Comparison of ENCODE assay signal across 26 cellular contexts in the genomic region with DNA sequence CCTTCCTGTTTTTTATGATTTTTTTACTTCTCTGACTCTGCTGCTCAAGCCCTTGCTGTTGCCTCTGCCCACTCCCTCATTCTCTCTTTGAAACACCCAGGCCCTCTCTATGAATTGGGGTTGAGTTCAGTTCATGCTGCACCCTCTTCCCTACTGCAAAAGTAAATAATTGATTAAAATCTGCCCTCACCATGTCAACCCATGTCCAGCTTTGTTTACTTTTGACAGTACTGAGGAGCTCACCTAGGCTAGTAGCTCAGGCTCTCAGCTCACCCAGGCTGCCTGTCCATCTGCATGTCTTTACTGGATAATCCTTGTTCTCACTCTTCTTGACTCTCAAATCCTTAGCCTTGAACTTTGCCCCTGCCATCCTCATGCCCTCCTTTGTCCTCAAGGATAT.
"Had no signal": no experiment of that assay in that cellular context is flagged by ENCODE, and none has a peak within 500 bp of the region (broad histone marks: within the 10 kb centered on the region; RNA-seq: fewer than 3 reads in every experiment).

No MANE protein-coding gene starts in this region.

- H3K36me3 Mint-ChIP-seq: immature natural killer cell; naive B cell; natural killer cell treated with Interleukin-12 subunit alpha and Interleukin-12 subunit beta and Interleukin-15 and Interleukin-18, amount 100 ng/mL, for 72 hours; stimulated activated effector memory CD8-positive, alpha-beta T cell treated with anti-CD3 and anti-CD28 coated beads, Interleukin-12 subunit alpha, Interleukin-12 subunit beta, amount 100 ng/mL, for 72 hours had no signal

- H3K27ac Mint-ChIP-seq: effector memory CD8-positive, alpha-beta T cell; immature natural killer cell; natural killer cell treated with Interleukin-12 subunit alpha and Interleukin-12 subunit beta and Interleukin-15 and Interleukin-18, amount 100 ng/mL, for 72 hours; stimulated activated effector memory CD8-positive, alpha-beta T cell treated with anti-CD3 and anti-CD28 coated beads, Interleukin-12 subunit alpha, Interleukin-12 subunit beta, amount 100 ng/mL, for 72 hours had no signal

- H3K4me1 ChIP-seq: esophagus squamous epithelium, lower lobe of right lung, pancreas, stomach, thyroid gland, vagina had no signal

- H3K27ac ChIP-seq: coronary artery, esophagus squamous epithelium, lower lobe of right lung, neutrophil, pancreas, stomach, thyroid gland, vagina had no signal

- H3K4me2 ChIP-seq: smooth muscle cell had no signal

- ATAC-seq: effector memory CD8-positive, alpha-beta T cell; left ventricle myocardium superior; lower lobe of right lung; natural killer cell treated with Interleukin-12 subunit alpha and Interleukin-12 subunit beta and Interleukin-15 and Interleukin-18, amount 100 ng/mL, for 72 hours; pancreas; sciatic nerve; stimulated activated effector memory CD8-positive, alpha-beta T cell treated with anti-CD3 and anti-CD28 coated beads, Interleukin-12 subunit alpha, Interleukin-12 subunit beta, amount 100 ng/mL, for 72 hours had no signal

- H3K27me3 ChIP-seq: pancreas, thyroid gland, vagina had no signal

- H3K9me3 ChIP-seq: esophagus squamous epithelium, lower lobe of right lung, neutrophil, pancreas, stomach, thyroid gland, vagina had no signal

- H3K4me3 Mint-ChIP-seq: effector memory CD8-positive, alpha-beta T cell; immature natural killer cell; naive B cell; natural killer cell treated with Interleukin-12 subunit alpha and Interleukin-12 subunit beta and Interleukin-15 and Interleukin-18, amount 100 ng/mL, for 72 hours; neural crest cell; stimulated activated effector memory CD8-positive, alpha-beta T cell treated with anti-CD3 and anti-CD28 coated beads, Interleukin-12 subunit alpha, Interleukin-12 subunit beta, amount 100 ng/mL, for 72 hours had no signal

- FAIRE-seq: endometrium, pancreas had no signal

- H3K4me3 ChIP-seq: coronary artery, esophagus squamous epithelium, lower lobe of right lung, pancreas, smooth muscle cell, stomach, thyroid gland, vagina had no signal

- H3K9me3 Mint-ChIP-seq: effector memory CD8-positive, alpha-beta T cell; immature natural killer cell; natural killer cell treated with Interleukin-12 subunit alpha and Interleukin-12 subunit beta and Interleukin-15 and Interleukin-18, amount 100 ng/mL, for 72 hours; neural crest cell; stimulated activated effector memory CD8-positive, alpha-beta T cell treated with anti-CD3 and anti-CD28 coated beads, Interleukin-12 subunit alpha, Interleukin-12 subunit beta, amount 100 ng/mL, for 72 hours had no signal

- H3K4me1 Mint-ChIP-seq: immature natural killer cell; naive B cell; neural crest cell; stimulated activated effector memory CD8-positive, alpha-beta T cell treated with anti-CD3 and anti-CD28 coated beads, Interleukin-12 subunit alpha, Interleukin-12 subunit beta, amount 100 ng/mL, for 72 hours had no signal

- DNase-seq: effector memory CD8-positive, alpha-beta T cell; erythroblast; esophagus squamous epithelium; foreskin melanocyte; hypothalamus; immature natural killer cell; islet precursor cell; left ventricle myocardium superior; lower lobe of right lung; naive B cell; pancreas; stimulated activated CD4-positive, alpha-beta T cell treated with anti-CD3 and anti-CD28 coated beads, Interleukin-12 subunit alpha, Interleukin-12 subunit beta, amount 100 ng/mL, for 4 hours; stimulated activated CD4-positive, alpha-beta T cell treated with anti-CD3 and anti-CD28 coated beads, Interleukin-1b, Interleukin-23, amount 100 ng/mL, for 48 hours; stimulated activated CD4-positive, alpha-beta T cell treated with anti-CD3 and anti-CD28 coated beads, Interleukin-4, amount 100 ng/mL, for 24 hours; stimulated activated naive CD4-positive, alpha-beta T cell treated with Interleukin-2 at 50 U/mL for 16 hours; stomach; thyroid gland had no signal

- H3K36me3 ChIP-seq: esophagus squamous epithelium, lower lobe of right lung, neutrophil, pancreas, stomach, thyroid gland, vagina had no signal
